8 cellular contexts compared by ENCODE assay signal in the genomic region with DNA sequence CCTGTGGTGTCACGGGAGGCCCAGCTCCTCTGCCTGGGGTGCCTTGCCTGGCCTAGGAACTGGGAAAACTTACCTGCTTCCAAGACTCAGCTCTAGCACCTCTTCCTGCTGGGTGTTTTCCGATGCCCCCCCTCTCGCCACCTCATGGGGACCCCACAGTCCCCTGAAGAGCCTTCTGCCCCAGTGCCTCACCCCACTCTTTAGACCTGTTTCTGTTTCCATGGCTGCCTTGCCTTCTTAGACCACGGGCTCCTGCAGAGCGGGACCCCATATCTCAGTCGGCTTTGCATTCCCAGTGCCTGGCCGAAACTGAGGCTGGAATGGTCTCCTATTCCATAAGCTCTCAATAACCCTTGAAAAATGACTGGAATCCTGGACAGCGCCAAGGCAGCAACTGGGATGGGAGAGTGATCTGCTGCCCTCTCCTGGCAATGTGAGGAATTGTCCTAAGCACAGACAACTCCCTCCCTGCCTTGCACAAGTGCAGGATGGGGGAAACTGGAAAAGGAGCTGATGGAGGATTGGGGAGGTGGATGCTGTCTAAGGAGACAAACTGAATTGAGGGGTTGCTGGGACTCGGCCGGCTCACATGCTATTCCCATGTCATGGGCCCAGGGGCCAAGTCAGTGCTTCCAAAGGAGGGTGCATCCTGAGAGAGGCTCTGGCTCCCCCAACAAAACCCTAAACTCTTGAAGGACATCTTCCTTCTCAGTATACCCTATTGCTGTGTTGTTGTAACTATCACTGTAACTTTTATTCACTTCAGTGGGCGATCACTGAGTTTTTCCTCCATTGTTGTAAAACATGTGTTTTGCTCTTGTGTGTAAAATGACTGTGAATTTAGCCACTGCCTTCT. TPM values are rescaled to one million over a fixed set of nuclear protein-coding genes. Genes with fewer than 3 reads are reported as not detected.
DNase-seq lines count a peak whose midpoint lies in the region; ATAC-seq, FAIRE-seq and TF ChIP-seq lines count a peak whose summit lies in the region.

No MANE protein-coding gene starts in this region.

- H4K91ac ChIP-seq in H1 (replicated peaks; ENCODE audit: insufficient read length, low read length), result no peak overlapping the region

- H2BK120ac ChIP-seq in H1 (replicated peaks; ENCODE audit: low read depth, low read length), result no peak overlapping the region

- no peak overlapping the region for H3K4me3 Mint-ChIP-seq in stimulated activated naive B cell treated with anti-CD40 and anti-IgM and Interleukin-4, amounts not matched to agents 10 μg/mL and 1 μg/mL and 100 μg/mL, for 72 hours

- TF ChIP-seq RAD21 in H1 (IDR thresholded peaks at IDR 0.05 in 1 of 2, conservative IDR thresholded peaks at IDR 0.05 in 1 of 2; ENCODE audit: low read depth in 2 of 2, low read length in 2 of 2), result peak; percentile 83 to 88

- no peak overlapping the region for H3K56ac ChIP-seq in H1 (replicated peaks; ENCODE audit: insufficient read length, low read depth, low read length)

- H3K79me1 ChIP-seq in H1 (ENCODE audit: low read depth, low read length), result no peaks in the 10 kb centered on the region

- H4K20me1 ChIP-seq in H1 (replicated peaks in 1 of 2; ENCODE audit: control insufficient read depth in 1 of 2, insufficient read depth in 2 of 2, low read length in 2 of 2), result no peaks in the 10 kb centered on the region

- CTCF ChIA-PET in H1 (lab: Charles Lee; ENCODE audit: partially characterized antibody), result interaction anchor here (0.6 to 2.9 kb wide), 27 partner anchors 8 to 1104 kb away, joined by 3 to 40 read pairs (median 5); a partner anchor contains a TSS

- no peak overlapping the region for H4K8ac ChIP-seq in H1 (ENCODE audit: extremely low read depth, insufficient read depth, low read length)

- POLR2A ChIA-PET in H1 (lab: Charles Lee; ENCODE audit: partially characterized antibody), result no interaction called here

- FAIRE-seq in H1 (lab: Jason Lieb, UNC), result peak; percentile 98

- no peak overlapping the region for H3K18ac ChIP-seq in H1 (ENCODE audit: extremely low read depth, low read length)

- H2BK12ac ChIP-seq in H1 (ENCODE audit: low read depth, low read length), result no peak overlapping the region

- DNase-seq in C1 segment of cervical spinal cord (lab: John Stamatoyannopoulos, UW), result peak in 11 of 14 donors; percentile 23 to 73 (median 46)
- peak; percentile 14 for DNase-seq in GOT3 (lab: John Stamatoyannopoulos, UW)
- peak; percentile 61 for DNase-seq in NCI-H2227 treated with DMSO at 0.1 percent for 48 hours (lab: John Stamatoyannopoulos, UW)
- DNase-seq in activated CD4-positive, alpha-beta T cell treated with anti-CD3 and anti-CD28 coated beads, Interleukin-2, amount 50 U/mL, for 4 hours, result peak; percentile 20 to 26
- peak; percentile 36 to 84 for DNase-seq in H1 (ENCODE audit: low read depth in 1 of 2, low spot score in 2 of 2)
- DNase-seq in medulla oblongata (ENCODE audit: extremely low spot score), result peak; percentile 85
- peak; percentile 28 for DNase-seq in stimulated activated naive B cell treated with anti-CD40 and anti-IgM and Interleukin-4, amounts not matched to agents 10 μg/mL and 1 μg/mL and 100 μg/mL, for 72 hours

- TF ChIP-seq CTCF in H1 (IDR thresholded peaks at IDR 0.05; ENCODE audit: control extremely low read depth in 1 of 3, insufficient read depth in 1 of 3, low read depth in 1 of 3, low read length in 3 of 3), result peak; percentile 84 to 97 (median 96)

- peaks cover 0 to 2% of the 10 kb centered on the region in 2 donors for H3K36me3 Mint-ChIP-seq in stimulated activated naive B cell treated with anti-CD40 and anti-IgM and Interleukin-4, amounts not matched to agents 10 μg/mL and 1 μg/mL and 100 μg/mL, for 72 hours

- TF ChIP-seq EP300 in H1 (IDR thresholded peaks at IDR 0.05; ENCODE audit: borderline replicate concordance in 1 of 2, low read depth in 2 of 2, low read length in 2 of 2), result no peak

- no peak overlapping the region for H3K9ac ChIP-seq in H1 (replicated peaks in 1 of 4; ENCODE audit: extremely low read depth in 1 of 4, low read depth in 3 of 4, low read length in 3 of 4)

- 24% methylated on average over 10 of the region's 11 CpGs; no CpG with 5 or more reads in 1 of the 2 experiments for WGBS in H1 (ENCODE audit: extremely low coverage in 1 of 2, insufficient coverage in 1 of 2, insufficient read length in 1 of 2, insufficient replicate concordance in 2 of 2, low coverage in 1 of 2, low lambda C conversion rate in 2 of 2, missing lambda C conversion rate in 1 of 2), 2 experiments

- H2BK5ac ChIP-seq in H1 (ENCODE audit: low read depth, low read length), result no peak overlapping the region

- H2BK15ac ChIP-seq in H1 (ENCODE audit: low read length), result no peak overlapping the region

- H3K9me3 ChIP-seq in H1 (ENCODE audit: insufficient read depth in 2 of 2, low read depth in 1 of 2, low read length in 1 of 2), result no peaks in the 10 kb centered on the region

- H3K9me3 Mint-ChIP-seq in stimulated activated naive B cell treated with anti-CD40 and anti-IgM and Interleukin-4, amounts not matched to agents 10 μg/mL and 1 μg/mL and 100 μg/mL, for 72 hours, result no peaks in the 10 kb centered on the region

- ATAC-seq in stimulated activated naive B cell treated with anti-CD40 and anti-IgM and Interleukin-4, amounts not matched to agents 10 μg/mL and 1 μg/mL and 100 μg/mL, for 72 hours (replicated peaks), result peak; percentile 48 to 75
- no peak for ATAC-seq in GM18502 (IDR thresholded peaks at IDR 0.05; ENCODE audit: poor library complexity, unreplicated experiment)

- no peak overlapping the region for H3K4me3 ChIP-seq in H1 (ENCODE audit: extremely low read depth in 1 of 4, insufficient read depth in 2 of 4, low read depth in 3 of 4, low read length in 4 of 4)

- H3K27ac Mint-ChIP-seq in stimulated activated naive B cell treated with anti-CD40 and anti-IgM and Interleukin-4, amounts not matched to agents 10 μg/mL and 1 μg/mL and 100 μg/mL, for 72 hours, result no peak overlapping the region

- no peaks in the 10 kb centered on the region for H3K36me3 ChIP-seq in H1 (ENCODE audit: control insufficient read depth in 2 of 4, insufficient read depth in 4 of 4, low read length in 3 of 4)

- no peak overlapping the region for H2AK5ac ChIP-seq in H1 (ENCODE audit: low read depth, low read length)

- H3K4ac ChIP-seq in H1 (replicated peaks; ENCODE audit: insufficient read length, low read depth, low read length), result no peak overlapping the region

- no peak overlapping the region for H3K4me2 ChIP-seq in H1 (ENCODE audit: insufficient read depth in 1 of 2, low read depth in 2 of 2, low read length in 2 of 2)

- peaks cover 0 to 2% (median 0%) of the 10 kb centered on the region in 4 experiments; a peak in 1 of 7 replicates for H3K27me3 ChIP-seq in H1 (replicated peaks in 1 of 4; ENCODE audit: control insufficient read depth in 3 of 4, extremely low read depth in 1 of 4, insufficient read depth in 3 of 4, low read length in 3 of 4)

- no peaks in the 10 kb centered on the region for H3K4me1 ChIP-seq in H1 (replicated peaks in 1 of 4; ENCODE audit: control insufficient read depth in 3 of 4, insufficient read depth in 4 of 4, low read length in 3 of 4)

- peaks cover 4 to 6% of the 10 kb centered on the region in 2 donors for H3K4me1 Mint-ChIP-seq in stimulated activated naive B cell treated with anti-CD40 and anti-IgM and Interleukin-4, amounts not matched to agents 10 μg/mL and 1 μg/mL and 100 μg/mL, for 72 hours

- H3K23me2 ChIP-seq in H1 (ENCODE audit: low read depth, low read length), result no peaks in the 10 kb centered on the region

- H3K79me2 ChIP-seq in H1 (ENCODE audit: control insufficient read depth in 1 of 2, insufficient read depth in 2 of 2, low read length in 2 of 2), result no peaks in the 10 kb centered on the region; a peak in 1 of 4 replicates

- no peak overlapping the region for H2AFZ ChIP-seq in H1 (ENCODE audit: low read length)

- H3K27me3 Mint-ChIP-seq in stimulated activated naive B cell treated with anti-CD40 and anti-IgM and Interleukin-4, amounts not matched to agents 10 μg/mL and 1 μg/mL and 100 μg/mL, for 72 hours, result peaks cover 11 to 23% of the 10 kb centered on the region in 2 donors

- no peak overlapping the region for H4K5ac ChIP-seq in H1 (ENCODE audit: insufficient read length, low read depth, low read length)

- H3K14ac ChIP-seq in H1 (ENCODE audit: insufficient read length), result no peak overlapping the region

- TF ChIP-seq POLR2A in H1 (IDR thresholded peaks at IDR 0.05; ENCODE audit: control extremely low read depth in 1 of 2, low read depth in 2 of 2, low read length in 2 of 2), result no peak

- no peak overlapping the region for H2BK20ac ChIP-seq in H1 (ENCODE audit: low read length)

- H3K23ac ChIP-seq in H1 (ENCODE audit: insufficient read length), result no peak overlapping the region

- no peak overlapping the region for H3K27ac ChIP-seq in H1 (ENCODE audit: low read depth, low read length)

TF ChIP-seq in H1, 55 proteins besides CTCF, POLR2A, EP300 and RAD21 (continues in another document):
- no peak for TF ChIP-seq RFX5 (IDR thresholded peaks at IDR 0.05; ENCODE audit: borderline replicate concordance, low read depth, low read length)
- TF ChIP-seq, protein P1, sequence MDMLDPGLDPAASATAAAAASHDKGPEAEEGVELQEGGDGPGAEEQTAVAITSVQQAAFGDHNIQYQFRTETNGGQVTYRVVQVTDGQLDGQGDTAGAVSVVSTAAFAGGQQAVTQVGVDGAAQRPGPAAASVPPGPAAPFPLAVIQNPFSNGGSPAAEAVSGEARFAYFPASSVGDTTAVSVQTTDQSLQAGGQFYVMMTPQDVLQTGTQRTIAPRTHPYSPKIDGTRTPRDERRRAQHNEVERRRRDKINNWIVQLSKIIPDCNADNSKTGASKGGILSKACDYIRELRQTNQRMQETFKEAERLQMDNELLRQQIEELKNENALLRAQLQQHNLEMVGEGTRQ (IDR thresholded peaks at IDR 0.05; ENCODE audit: low read length), result no peak

RNA-seq across cellular contexts. Expression of a gene that starts 26.6 kb away (rescaled TPM):
- total RNA-seq in H1 (2021; fragmentation: NEBNext Ultra II Directional; extraction: Animal tissue kit (Norgen Biotek cat#: 25700)), result 7.1 and 9.9 TPM in 2 replicates
- 5.6 and 9.3 TPM in 2 replicates for polyA plus RNA-seq in H1 (2011; rRNA removed)
- polyA plus RNA-seq in H1 (2011; cell fraction: cytosol; rRNA removed), result 5.3 TPM
- 9.2 TPM for polyA plus RNA-seq in H1 (2011; cell fraction: nucleus; rRNA removed)
- 3.9 to 4.6 TPM (median 4.5 TPM) in 4 replicates for polyA plus RNA-seq in H1 (2012, experiment 1 of 2)
- 4.0 TPM for polyA plus RNA-seq in H1 (2012, experiment 2 of 2)
- 7.6 TPM for polyA plus RNA-seq in H1 (2013, experiment 1 of 2)
- polyA plus RNA-seq in H1 (2013, experiment 2 of 2), result 7.6 TPM
- polyA minus RNA-seq in H1 (2011; rRNA and poly(A)+ RNA removed), result 7.4 and 10.6 TPM in 2 replicates
- 3.4 TPM for polyA minus RNA-seq in H1 (2011; cell fraction: cytosol; rRNA and poly(A)+ RNA removed)
- polyA minus RNA-seq in H1 (2011; cell fraction: nucleus; rRNA and poly(A)+ RNA removed), result 5.5 TPM

RNA-seq across cellular contexts. Expression of a gene that starts 50.2 kb away (rescaled TPM):
- total RNA-seq in H1 (2021; fragmentation: NEBNext Ultra II Directional; extraction: Animal tissue kit (Norgen Biotek cat#: 25700)), result 0.17 and 0.94 TPM in 2 replicates
- 0.03 TPM in 2 replicates for polyA plus RNA-seq in H1 (2011; rRNA removed)
- 0.03 TPM for polyA plus RNA-seq in H1 (2011; cell fraction: cytosol; rRNA removed)
- 0.07 TPM for polyA plus RNA-seq in H1 (2011; cell fraction: nucleus; rRNA removed)
- polyA plus RNA-seq in H1 (2012, experiment 1 of 2), result not detected in 4 replicates
- not detected for polyA plus RNA-seq in H1 (2012, experiment 2 of 2)
- 0.22 TPM for polyA plus RNA-seq in H1 (2013, experiment 1 of 2)
- 0.13 TPM for polyA plus RNA-seq in H1 (2013, experiment 2 of 2)
- polyA minus RNA-seq in H1 (2011; rRNA and poly(A)+ RNA removed), result 0.15 TPM in 1 of 2 replicates, not detected in the other
- polyA minus RNA-seq in H1 (2011; cell fraction: cytosol; rRNA and poly(A)+ RNA removed), result not detected
- not detected for polyA minus RNA-seq in H1 (2011; cell fraction: nucleus; rRNA and poly(A)+ RNA removed)

Comparison
In these comparisons a context has a peak if more than half of its experiments do, and no peak if none do; other contexts are left out.
1. DNase-seq: peak in every context shown above with its lines; median percentile 85 in medulla oblongata; 61 in NCI-H2227 treated with DMSO at 0.1 percent for 48 hours; 60 in H1; 46 in C1 segment of cervical spinal cord; 28 in stimulated activated naive B cell treated with anti-CD40 and anti-IgM and Interleukin-4, amounts not matched to agents 10 μg/mL and 1 μg/mL and 100 μg/mL, for 72 hours; 23 in activated CD4-positive, alpha-beta T cell treated with anti-CD3 and anti-CD28 coated beads, Interleukin-2, amount 50 U/mL, for 4 hours; 14 in GOT3.